In genomic region chr2:126177479-126177878, GRCh38 we compare ENCODE assay signal across 3 cellular contexts.
"Had no signal": no experiment of that assay in that cellular context is flagged by ENCODE, and none has a peak within 500 bp of the region (broad histone marks: within the 10 kb centered on the region; RNA-seq: fewer than 3 reads in every experiment).

No MANE protein-coding gene starts in this region.

- H3K4me3 ChIP-seq: GM12878 had no signal

- DNase-seq: GDM1, GF-D8 had no signal
